ENCODE assay signal across 27 cellular contexts in the genomic region with DNA sequence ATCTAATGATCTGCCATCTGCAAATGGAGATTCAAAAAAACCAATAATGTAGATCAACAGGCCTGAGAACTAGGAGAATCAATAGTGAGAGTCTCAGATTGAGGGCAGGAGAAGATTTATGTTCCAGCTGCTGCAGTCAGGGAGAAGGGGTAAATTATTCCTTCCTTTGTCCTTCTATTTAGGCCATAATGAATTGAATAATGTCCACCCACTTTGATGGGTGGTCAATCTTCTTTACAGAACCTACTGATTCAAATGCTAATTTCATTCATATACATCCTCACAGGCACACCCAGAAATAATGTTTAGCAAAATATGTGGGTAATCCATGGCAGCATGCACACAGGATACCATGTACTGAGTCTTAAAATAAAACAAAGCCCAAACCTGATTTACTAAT.
"Had no signal": no experiment of that assay in that cellular context is flagged by ENCODE, and none has a peak within 500 bp of the region (broad histone marks: within the 10 kb centered on the region; RNA-seq: fewer than 3 reads in every experiment).

No MANE protein-coding gene starts in this region.

- H3K4me3 ChIP-seq: ascending aorta, breast epithelium, cardiac muscle cell, colonic mucosa, esophagus squamous epithelium had no signal

- H3K36me3 ChIP-seq: ascending aorta, breast epithelium, cardiac muscle cell, colonic mucosa, esophagus squamous epithelium had no signal

- H3K4me1 ChIP-seq: ascending aorta, breast epithelium, colonic mucosa, esophagus squamous epithelium had no signal

- DNase-seq: activated CD4-positive, alpha-beta memory T cell treated with anti-CD3 and anti-CD28 coated beads, Interleukin-2, amount 10 ng/mL, durations not matched to agents 7 days and 5 days; activated CD4-positive, alpha-beta T cell treated with anti-CD3 and anti-CD28 coated beads for 1 hour; activated CD4-positive, alpha-beta T cell treated with anti-CD3 and anti-CD28 coated beads for 4 hours; activated CD4-positive, alpha-beta T cell treated with anti-CD3 and anti-CD28 coated beads, Interleukin-2, amount 10 ng/mL, durations not matched to agents 7 days and 5 days; activated CD4-positive, alpha-beta T cell treated with anti-CD3 and anti-CD28 coated beads, Interleukin-2, amount 50 U/mL, for 4 hours; activated CD8-positive, alpha-beta memory T cell treated with anti-CD3 and anti-CD28 coated beads, Interleukin-2, amount 50 U/mL, for 48 hours; activated gamma-delta T cell; activated naive CD4-positive, alpha-beta T cell; activated naive CD4-positive, alpha-beta T cell treated with anti-CD3 and anti-CD28 coated beads, Interleukin-2, amount 10 ng/mL, durations not matched to agents 7 days and 5 days; activated naive CD8-positive, alpha-beta T cell treated with anti-CD3 and anti-CD28 coated beads, Interleukin-2, amount 10 ng/mL, durations not matched to agents 7 days and 5 days; activated T-cell treated with anti-CD3 and anti-CD28 coated beads for 4 hours; activated T-cell treated with anti-CD3 and anti-CD28 coated beads, Interleukin-2, amount 50 U/mL, for 24 hours; activated T-cell treated with anti-CD3 and anti-CD28 coated beads, Interleukin-2, amount 50 U/mL, for 72 hours; central memory CD4-positive, alpha-beta T cell; cerebellar nuclear complex; colonic mucosa; effector CD8-positive, alpha-beta T cell; esophagus squamous epithelium; foreskin melanocyte; head of caudate nucleus; T-helper 2 cell had no signal

- H3K4me1 Mint-ChIP-seq: activated CD4-positive, alpha-beta memory T cell treated with anti-CD3 and anti-CD28 coated beads, Interleukin-2, amount 10 ng/mL, durations not matched to agents 7 days and 5 days; activated CD4-positive, alpha-beta T cell treated with anti-CD3 and anti-CD28 coated beads, Interleukin-2, amount 10 ng/mL, durations not matched to agents 7 days and 5 days; activated naive CD4-positive, alpha-beta T cell treated with anti-CD3 and anti-CD28 coated beads, Interleukin-2, amount 10 ng/mL, durations not matched to agents 7 days and 5 days; activated naive CD8-positive, alpha-beta T cell treated with anti-CD3 and anti-CD28 coated beads, Interleukin-2, amount 10 ng/mL, durations not matched to agents 7 days and 5 days had no signal

- H3K27me3 ChIP-seq: ascending aorta, breast epithelium, cardiac muscle cell, colonic mucosa, esophagus squamous epithelium had no signal

- H3K36me3 Mint-ChIP-seq: activated naive CD4-positive, alpha-beta T cell treated with anti-CD3 and anti-CD28 coated beads, Interleukin-2, amount 10 ng/mL, durations not matched to agents 7 days and 5 days; activated naive CD4-positive, alpha-beta T cell treated with anti-CD3 and anti-CD28 coated beads, Interleukin-2, amount 50 U/mL, for 72 hours; activated naive CD8-positive, alpha-beta T cell treated with anti-CD3 and anti-CD28 coated beads, Interleukin-2, amount 10 ng/mL, durations not matched to agents 7 days and 5 days; brain had no signal

- H3K9me3 Mint-ChIP-seq: activated CD4-positive, alpha-beta T cell treated with anti-CD3 and anti-CD28 coated beads, Interleukin-2, amount 10 ng/mL, durations not matched to agents 7 days and 5 days had no signal

- H3K27me3 Mint-ChIP-seq: activated CD4-positive, alpha-beta memory T cell treated with anti-CD3 and anti-CD28 coated beads, Interleukin-2, amount 10 ng/mL, durations not matched to agents 7 days and 5 days; activated CD4-positive, alpha-beta T cell treated with anti-CD3 and anti-CD28 coated beads, Interleukin-2, amount 10 ng/mL, durations not matched to agents 7 days and 5 days; activated naive CD4-positive, alpha-beta T cell treated with anti-CD3 and anti-CD28 coated beads, Interleukin-2, amount 10 ng/mL, durations not matched to agents 7 days and 5 days; activated naive CD8-positive, alpha-beta T cell treated with anti-CD3 and anti-CD28 coated beads, Interleukin-2, amount 10 ng/mL, durations not matched to agents 7 days and 5 days; activated T-cell treated with anti-CD3 and anti-CD28 coated beads, Interleukin-2, amount 50 U/mL, for 24 hours; brain had no signal

- H3K27ac Mint-ChIP-seq: activated CD4-positive, alpha-beta memory T cell treated with anti-CD3 and anti-CD28 coated beads, Interleukin-2, amount 10 ng/mL, durations not matched to agents 7 days and 5 days; activated CD4-positive, alpha-beta T cell treated with anti-CD3 and anti-CD28 coated beads, Interleukin-2, amount 10 ng/mL, durations not matched to agents 7 days and 5 days; activated naive CD4-positive, alpha-beta T cell treated with anti-CD3 and anti-CD28 coated beads, Interleukin-2, amount 10 ng/mL, durations not matched to agents 7 days and 5 days; activated naive CD4-positive, alpha-beta T cell treated with anti-CD3 and anti-CD28 coated beads, Interleukin-2, amount 50 U/mL, for 72 hours; activated naive CD8-positive, alpha-beta T cell treated with anti-CD3 and anti-CD28 coated beads, Interleukin-2, amount 10 ng/mL, durations not matched to agents 7 days and 5 days; activated T-cell treated with anti-CD3 and anti-CD28 coated beads, Interleukin-2, amount 50 U/mL, for 24 hours; activated T-cell treated with anti-CD3 and anti-CD28 coated beads, Interleukin-2, amount 50 U/mL, for 72 hours; brain had no signal

- H3K27ac ChIP-seq: ascending aorta, breast epithelium, cardiac muscle cell, colonic mucosa, epithelial cell of prostate, esophagus squamous epithelium had no signal

- H3K4me3 Mint-ChIP-seq: activated CD4-positive, alpha-beta memory T cell treated with anti-CD3 and anti-CD28 coated beads, Interleukin-2, amount 10 ng/mL, durations not matched to agents 7 days and 5 days; activated CD4-positive, alpha-beta T cell treated with anti-CD3 and anti-CD28 coated beads, Interleukin-2, amount 10 ng/mL, durations not matched to agents 7 days and 5 days; activated naive CD4-positive, alpha-beta T cell treated with anti-CD3 and anti-CD28 coated beads, Interleukin-2, amount 10 ng/mL, durations not matched to agents 7 days and 5 days; activated naive CD8-positive, alpha-beta T cell treated with anti-CD3 and anti-CD28 coated beads, Interleukin-2, amount 10 ng/mL, durations not matched to agents 7 days and 5 days; activated T-cell treated with anti-CD3 and anti-CD28 coated beads, Interleukin-2, amount 50 U/mL, for 24 hours; activated T-cell treated with anti-CD3 and anti-CD28 coated beads, Interleukin-2, amount 50 U/mL, for 72 hours; brain had no signal

- ATAC-seq: activated naive CD4-positive, alpha-beta T cell treated with anti-CD3 and anti-CD28 coated beads, Interleukin-2, amount 50 U/mL, for 72 hours; activated T-cell treated with anti-CD3 and anti-CD28 coated beads, Interleukin-2, amount 50 U/mL, for 72 hours had no signal

- H3K9me3 ChIP-seq: ascending aorta, breast epithelium, colonic mucosa, esophagus squamous epithelium had no signal
